In genomic region chr12:63420206-63420644, GRCh38 we compare ENCODE assay signal across 8 cellular contexts.
DNase-seq lines count a peak whose midpoint lies in the region; ATAC-seq and TF ChIP-seq lines count a peak whose summit lies in the region.

No MANE protein-coding gene starts in this region.

- H3K4me1 Mint-ChIP-seq in activated CD4-positive, alpha-beta T cell treated with anti-CD3 and anti-CD28 coated beads, Interleukin-2, amount 10 ng/mL, durations not matched to agents 24 days and 14 days, result no peaks in the 10 kb centered on the region
- no peaks in the 10 kb centered on the region for H3K4me1 Mint-ChIP-seq in stimulated activated memory B cell treated with anti-CD40 and anti-IgM and Interleukin-4, amounts not matched to agents 10 μg/mL and 1 μg/mL and 100 μg/mL, for 72 hours

- H3K36me3 ChIP-seq in hepatocyte (replicated peaks; ENCODE audit: insufficient read depth, low read depth), result no peaks in the 10 kb centered on the region

- no peaks in the 10 kb centered on the region for H3K9me3 ChIP-seq in hepatocyte (ENCODE audit: low read depth)

- no peak overlapping the region for H3K27ac ChIP-seq in hepatocyte

- no peak overlapping the region for H3K4me3 ChIP-seq in hepatocyte

- no peaks in the 10 kb centered on the region for H3K36me3 Mint-ChIP-seq in activated CD4-positive, alpha-beta T cell treated with anti-CD3 and anti-CD28 coated beads, Interleukin-2, amount 10 ng/mL, durations not matched to agents 24 days and 14 days (ENCODE audit: low read depth)
- H3K36me3 Mint-ChIP-seq in stimulated activated memory B cell treated with anti-CD40 and anti-IgM and Interleukin-4, amounts not matched to agents 10 μg/mL and 1 μg/mL and 100 μg/mL, for 72 hours, result no peaks in the 10 kb centered on the region

- H4K20me1 ChIP-seq in hepatocyte (ENCODE audit: insufficient read depth, poor library complexity, severe bottlenecking), result no peaks in the 10 kb centered on the region

- no peak overlapping the region for H3K4me3 Mint-ChIP-seq in activated CD4-positive, alpha-beta T cell treated with anti-CD3 and anti-CD28 coated beads, Interleukin-2, amount 10 ng/mL, durations not matched to agents 24 days and 14 days
- H3K4me3 Mint-ChIP-seq in stimulated activated memory B cell treated with anti-CD40 and anti-IgM and Interleukin-4, amounts not matched to agents 10 μg/mL and 1 μg/mL and 100 μg/mL, for 72 hours, result no peak overlapping the region

- H3K9me2 ChIP-seq in hepatocyte (replicated peaks; ENCODE audit: insufficient read depth), result no peaks in the 10 kb centered on the region

- H2AFZ ChIP-seq in hepatocyte, result no peak overlapping the region

- peak; percentile 96 for ATAC-seq in GM19397 (IDR thresholded peaks at IDR 0.05; ENCODE audit: unreplicated experiment)
- ATAC-seq in HG03432 (IDR thresholded peaks at IDR 0.05; ENCODE audit: unreplicated experiment), result peak; percentile 98
- peak; percentile 41 for ATAC-seq in stimulated activated memory B cell treated with anti-CD40 and anti-IgM and Interleukin-4, amounts not matched to agents 10 μg/mL and 1 μg/mL and 100 μg/mL, for 72 hours

- H3K27me3 ChIP-seq in hepatocyte, result no peaks in the 10 kb centered on the region

- no peaks in the 10 kb centered on the region for H3K27me3 Mint-ChIP-seq in activated CD4-positive, alpha-beta T cell treated with anti-CD3 and anti-CD28 coated beads, Interleukin-2, amount 10 ng/mL, durations not matched to agents 24 days and 14 days
- H3K27me3 Mint-ChIP-seq in stimulated activated memory B cell treated with anti-CD40 and anti-IgM and Interleukin-4, amounts not matched to agents 10 μg/mL and 1 μg/mL and 100 μg/mL, for 72 hours, result no peaks in the 10 kb centered on the region

- intact Hi-C loops in activated CD4-positive, alpha-beta T cell treated with anti-CD3 and anti-CD28 coated beads, Interleukin-2, amount 10 ng/mL, durations not matched to agents 24 days and 14 days (cut with micrococcal nuclease), result loop anchor here (5.0 kb wide), 1 partner anchor 382 kb away; no protein-coding TSS in a partner anchor

- H3K4me2 ChIP-seq in hepatocyte, result no peak overlapping the region

- no peaks in the 10 kb centered on the region for H3K9me3 Mint-ChIP-seq in activated CD4-positive, alpha-beta T cell treated with anti-CD3 and anti-CD28 coated beads, Interleukin-2, amount 10 ng/mL, durations not matched to agents 24 days and 14 days
- H3K9me3 Mint-ChIP-seq in stimulated activated memory B cell treated with anti-CD40 and anti-IgM and Interleukin-4, amounts not matched to agents 10 μg/mL and 1 μg/mL and 100 μg/mL, for 72 hours, result peaks cover 2% of the 10 kb centered on the region

- H3K27ac Mint-ChIP-seq in activated CD4-positive, alpha-beta T cell treated with anti-CD3 and anti-CD28 coated beads, Interleukin-2, amount 10 ng/mL, durations not matched to agents 24 days and 14 days, result no peak overlapping the region
- no peak overlapping the region for H3K27ac Mint-ChIP-seq in stimulated activated memory B cell treated with anti-CD40 and anti-IgM and Interleukin-4, amounts not matched to agents 10 μg/mL and 1 μg/mL and 100 μg/mL, for 72 hours

- 24% methylated on average over 6 of the region's 6 CpGs for WGBS in hepatocyte (ENCODE audit: low lambda C conversion rate, missing lambda C conversion rate)

- no peaks in the 10 kb centered on the region for H3K4me1 ChIP-seq in hepatocyte (ENCODE audit: insufficient read depth)

- peak; percentile 88 for DNase-seq in ELF-1 (ENCODE audit: low read depth, low spot score)
- DNase-seq in NCI-H2227 (lab: John Stamatoyannopoulos, UW; ENCODE audit: unreplicated experiment), result peak; percentile 94
- peak; percentile 79 for DNase-seq in activated CD4-positive, alpha-beta T cell treated with anti-CD3 and anti-CD28 coated beads, Interleukin-2, amount 10 ng/mL, durations not matched to agents 24 days and 14 days
- peak; percentile 67 for DNase-seq in hepatocyte (ENCODE audit: low spot score)
- DNase-seq in pons (ENCODE audit: low spot score), result no peak

- TF ChIP-seq CTCF in hepatocyte (IDR thresholded peaks at IDR 0.05; ENCODE audit: poor library complexity), result peak; percentile 63

- no peaks in the 10 kb centered on the region for H3K79me2 ChIP-seq in hepatocyte

Comparison
In these comparisons a context has a peak if more than half of its experiments do, and no peak if none do; other contexts are left out.
1. ATAC-seq: peak in every context shown above with its lines; median percentile 98 in HG03432; 96 in GM19397; 41 in stimulated activated memory B cell treated with anti-CD40 and anti-IgM and Interleukin-4, amounts not matched to agents 10 μg/mL and 1 μg/mL and 100 μg/mL, for 72 hours.